Comparison of ENCODE assay signal across 29 cellular contexts in the genomic region with DNA sequence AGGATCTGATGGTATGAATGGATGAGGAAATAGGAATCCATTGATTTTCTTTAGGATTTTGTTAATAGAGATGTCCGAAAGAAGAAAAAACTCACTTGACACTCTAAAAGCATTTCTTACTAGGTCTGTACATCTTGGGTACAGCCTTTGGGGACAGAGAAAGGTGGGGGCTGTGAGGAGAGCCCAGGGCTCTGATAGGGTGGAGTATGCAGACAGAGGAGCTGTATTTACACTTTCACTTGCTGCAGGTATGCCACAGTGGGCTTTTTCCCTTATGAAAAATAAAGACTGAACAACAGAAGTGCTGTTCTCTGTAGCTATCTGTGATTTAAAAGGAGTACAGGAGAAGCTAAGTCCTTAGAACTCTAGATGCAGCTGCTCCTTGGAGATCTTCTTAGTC. TPM values are rescaled to one million over a fixed set of nuclear protein-coding genes. Genes with fewer than 3 reads are reported as not detected.
A peak's percentile ranks its signal among the peaks of the same experiment; 100 is the strongest.
DNase-seq lines count a peak whose midpoint lies in the region; ATAC-seq and TF ChIP-seq lines count a peak whose summit lies in the region.
"Had no signal": no experiment of that assay in that cellular context is flagged by ENCODE, and none has a peak within 500 bp of the region (broad histone marks: within the 10 kb centered on the region; RNA-seq: fewer than 3 reads in every experiment).

No MANE protein-coding gene starts in this region.

- no peaks in the 10 kb centered on the region for H3K9me3 ChIP-seq in CD8-positive, alpha-beta T cell (ENCODE audit: low read length)
- no peaks in the 10 kb centered on the region for H3K9me3 ChIP-seq in neutrophil
- H3K9me3 ChIP-seq: BE2C, HAP-1, SJSA1 had no signal

- intact Hi-C loops in CD8-positive, alpha-beta T cell (cut with DNase I, micrococcal nuclease): no loop called here

- H3K4me3 Mint-ChIP-seq in activated T-cell treated with anti-CD3 and anti-CD28 coated beads, Interleukin-2, amount 50 U/mL, for 72 hours: no peak overlapping the region
- no peak overlapping the region for H3K4me3 Mint-ChIP-seq in CD8-positive, alpha-beta T cell
- no peak overlapping the region for H3K4me3 Mint-ChIP-seq in memory B cell
- H3K4me3 Mint-ChIP-seq: CD4-positive, CD25-positive, alpha-beta regulatory T cell; HFFc6 had no signal

- CTCF ChIA-PET in CD8-positive, alpha-beta T cell (lab: Charles Lee): interaction anchor here (2.6 kb wide), 1 partner anchor 10 kb away, joined by 11 read pairs; no protein-coding TSS in a partner anchor

- no peak overlapping the region for H3K4me3 ChIP-seq in CD8-positive, alpha-beta T cell (ENCODE audit: low read depth, low read length)
- no peak overlapping the region for H3K4me3 ChIP-seq in neutrophil (ENCODE audit: low read depth in 1 of 2, low read length in 1 of 2)
- H3K4me3 ChIP-seq: HAP-1, SJSA1 had no signal

- peaks cover 15% of the 10 kb centered on the region for H3K36me3 ChIP-seq in CD8-positive, alpha-beta T cell (ENCODE audit: insufficient read depth, low read length)
- peaks cover 58% of the 10 kb centered on the region for H3K36me3 ChIP-seq in neutrophil
- H3K36me3 ChIP-seq: BE2C, HAP-1, SJSA1 had no signal

- no peak for TF ChIP-seq CTCF in CD8-positive, alpha-beta T cell (IDR thresholded peaks at IDR 0.05)
- TF ChIP-seq CTCF in neutrophil (IDR thresholded peaks at IDR 0.05): no peak

- H3K36me3 Mint-ChIP-seq in activated T-cell treated with anti-CD3 and anti-CD28 coated beads, Interleukin-2, amount 50 U/mL, for 72 hours (ENCODE audit: insufficient read depth in 2 of 2): peaks cover 0 to 2% of the 10 kb centered on the region in 2 donors
- peaks cover 46% of the 10 kb centered on the region for H3K36me3 Mint-ChIP-seq in CD8-positive, alpha-beta T cell
- H3K36me3 Mint-ChIP-seq in memory B cell: peaks cover 3% of the 10 kb centered on the region

- no peaks in the 10 kb centered on the region for H3K9me3 Mint-ChIP-seq in activated T-cell treated with anti-CD3 and anti-CD28 coated beads, Interleukin-2, amount 50 U/mL, for 72 hours
- no peaks in the 10 kb centered on the region for H3K9me3 Mint-ChIP-seq in CD8-positive, alpha-beta T cell
- H3K9me3 Mint-ChIP-seq in memory B cell: no peaks in the 10 kb centered on the region
- H3K9me3 Mint-ChIP-seq: HFFc6 had no signal

- no peaks in the 10 kb centered on the region for H3K27me3 ChIP-seq in CD8-positive, alpha-beta T cell (ENCODE audit: insufficient read depth, low read length)
- H3K27me3 ChIP-seq in neutrophil: no peaks in the 10 kb centered on the region
- H3K27me3 ChIP-seq: BE2C, SJSA1 had no signal

- no peaks in the 10 kb centered on the region for H3K4me1 Mint-ChIP-seq in activated T-cell treated with anti-CD3 and anti-CD28 coated beads, Interleukin-2, amount 50 U/mL, for 72 hours (ENCODE audit: low read depth)
- peaks cover 4% of the 10 kb centered on the region for H3K4me1 Mint-ChIP-seq in CD8-positive, alpha-beta T cell (ENCODE audit: low read depth)
- no peaks in the 10 kb centered on the region for H3K4me1 Mint-ChIP-seq in memory B cell

- POLR2A ChIA-PET in CD8-positive, alpha-beta T cell (lab: Charles Lee): no interaction called here

- peak overlapping the region; percentile 26 for H3K27ac Mint-ChIP-seq in activated T-cell treated with anti-CD3 and anti-CD28 coated beads, Interleukin-2, amount 50 U/mL, for 72 hours
- peak overlapping the region; percentile 68 for H3K27ac Mint-ChIP-seq in CD8-positive, alpha-beta T cell
- peak overlapping the region; percentile 19 for H3K27ac Mint-ChIP-seq in memory B cell
- H3K27ac Mint-ChIP-seq: HFFc6 had no signal

- no peak for DNase-seq in activated T-cell treated with anti-CD3 and anti-CD28 coated beads, Interleukin-2, amount 50 U/mL, for 72 hours
- DNase-seq in activated T-cell treated with anti-CD3 and anti-CD28 coated beads for 4 hours (no peak), memory B cell (ENCODE audit: low spot score in 2 of 2) (no peak), NCI-H128 (lab: John Stamatoyannopoulos, UW; ENCODE audit: unreplicated experiment) (no peak), HuH-7.5 (ENCODE audit: low spot score) (no peak), mucosa of gallbladder (ENCODE audit: low spot score) (no peak)
- no peak for DNase-seq in CD8-positive, alpha-beta T cell
- DNase-seq: 8988T; ACHN; BE2C; CD4-positive, CD25-positive, alpha-beta regulatory T cell; COR-L47; DMS53; GOT3; HFFc6; KBM-7; MV-4-11; NCI-H1105; NCI-H146; NCI-H1930; NCI-H446; NCI-H526; NCI-H82; NK-92 treated with Interleukin-12 subunit alpha and Interleukin-12 subunit beta, amount 100 ng/mL, for 24 hours; PC-3 had no signal

- no peaks in the 10 kb centered on the region for H3K27me3 Mint-ChIP-seq in activated T-cell treated with anti-CD3 and anti-CD28 coated beads, Interleukin-2, amount 50 U/mL, for 72 hours (ENCODE audit: low read depth)
- no peaks in the 10 kb centered on the region for H3K27me3 Mint-ChIP-seq in CD8-positive, alpha-beta T cell (ENCODE audit: low read depth)
- no peaks in the 10 kb centered on the region for H3K27me3 Mint-ChIP-seq in memory B cell
- H3K27me3 Mint-ChIP-seq: CD4-positive, CD25-positive, alpha-beta regulatory T cell had no signal

- ATAC-seq in activated T-cell treated with anti-CD3 and anti-CD28 coated beads, Interleukin-2, amount 50 U/mL, for 72 hours (replicated peaks in 1 of 2): no peak
- peak; percentile 56 for ATAC-seq in CD8-positive, alpha-beta T cell
- ATAC-seq in memory B cell (ENCODE audit: low read depth): no peak
- ATAC-seq: PC-3, Right ventricle myocardium inferior had no signal

- H3K27ac ChIP-seq in CD8-positive, alpha-beta T cell (ENCODE audit: low read depth, low read length): no peak overlapping the region
- peak overlapping the region; percentile 16 for H3K27ac ChIP-seq in neutrophil
- H3K27ac ChIP-seq: SJSA1 had no signal

- H3K4me1 ChIP-seq in CD8-positive, alpha-beta T cell (ENCODE audit: insufficient read depth, low read length): no peaks in the 10 kb centered on the region
- no peaks in the 10 kb centered on the region for H3K4me1 ChIP-seq in neutrophil (ENCODE audit: control insufficient read depth in 1 of 2, insufficient read depth in 1 of 2, low read depth in 1 of 2, low read length in 1 of 2)
- H3K4me1 ChIP-seq: HAP-1, SJSA1 had no signal

RNA-seq across cellular contexts. Expression of a gene that starts 19.5 kb away (rescaled TPM):
- 100 to 1,000 TPM; 191 to 207 TPM for total RNA-seq in activated T-cell treated with anti-CD3 and anti-CD28 coated beads, Interleukin-2, amount 50 U/mL, for 72 hours
- total RNA-seq in CD8-positive, alpha-beta T cell: 100 to 1,000 TPM; 155 to 161 TPM
- 131 TPM for total RNA-seq in mucosa of gallbladder
